ENCODE assay signal across 1 cellular context in genomic region chr5:134943547-134943946, GRCh38.
TF ChIP-seq lines count a peak whose summit lies in the region.

No MANE protein-coding gene starts in this region.

TF ChIP-seq in GM23338, 12 proteins besides CTCF, POLR2A, EP300 and RAD21 (continued from another document):
- TF ChIP-seq ZNF462 (CRISPR knock-in tag; IDR thresholded peaks at IDR 0.05) = no peak
- TF ChIP-seq ETS1 (IDR thresholded peaks at IDR 0.05) = no peak
